Comparison of ENCODE assay signal across 30 cellular contexts in genomic region chr14:97301931-97302559, GRCh38.
DNase-seq lines count a peak whose midpoint lies in the region; ATAC-seq and TF ChIP-seq lines count a peak whose summit lies in the region.
"Had no signal": no experiment of that assay in that cellular context is flagged by ENCODE, and none has a peak within 500 bp of the region (broad histone marks: within the 10 kb centered on the region; RNA-seq: fewer than 3 reads in every experiment).

No MANE protein-coding gene starts in this region.

- no peak overlapping the region for H3K4ac ChIP-seq in H9 (ENCODE audit: low read depth, low read length)

- intact Hi-C loops in prostate gland (cut with DNase I): no loop called here

- H3K9me3 ChIP-seq in H9 (ENCODE audit: control insufficient read depth, low read depth, low read length) (no peaks in the 10 kb centered on the region), neural progenitor cell (ENCODE audit: low read depth) (no peaks in the 10 kb centered on the region), SJCRH30 (replicated peaks) (no peaks in the 10 kb centered on the region), prostate gland (no peaks in the 10 kb centered on the region)
- H3K9me3 ChIP-seq: adrenal gland, Caco-2, esophagus squamous epithelium, heart left ventricle, MG63, psoas muscle, SK-N-SH, stomach had no signal

- DNase-seq in GM06990 (ENCODE audit: extremely low read depth, insufficient read length): no peak
- peak; percentile 42 for DNase-seq in H9
- DNase-seq in effector memory CD8-positive, alpha-beta T cell: no peak
- peak; percentile 31 for DNase-seq in neural progenitor cell (ENCODE audit: low spot score)
- no peak for DNase-seq in SJCRH30
- no peak for DNase-seq in prostate gland (ENCODE audit: low spot score)
- no peak for DNase-seq in NCI-H2227 treated with DMSO at 0.1 percent for 48 hours (lab: John Stamatoyannopoulos, UW)
- DNase-seq: activated CD4-positive, alpha-beta T cell treated with anti-CD3 and anti-CD28 coated beads, Interleukin-2, amount 50 U/mL, for 1 hour; activated CD4-positive, CD25-positive, alpha-beta regulatory T cell; activated T-cell treated with anti-CD3 and anti-CD28 coated beads, Interleukin-2, amount 50 U/mL, for 24 hours; adrenal gland; C1 segment of cervical spinal cord; Caco-2; DMS53; esophagus squamous epithelium; foreskin melanocyte; heart left ventricle; KG1; kidney glomerular epithelial cell; MG63; naive thymus-derived CD4-positive, alpha-beta T cell; NCI-H1417 treated with DMSO at 0.1 percent for 48 hours; NCI-H2029 treated with DMSO at 0.1 percent for 48 hours; NCI-H226; nucleus accumbens; psoas muscle; SK-N-SH; stomach had no signal

- H3K27ac ChIP-seq in H9 (ENCODE audit: insufficient read length, low read depth, low read length) (no peak overlapping the region), neural progenitor cell (no peak overlapping the region), SJCRH30 (no peak overlapping the region), prostate gland (no peak overlapping the region)
- H3K27ac ChIP-seq: adrenal gland, esophagus squamous epithelium, heart left ventricle, HL-60, psoas muscle, stomach had no signal

- H4K20me1 ChIP-seq in H9 (ENCODE audit: control insufficient read depth, insufficient read depth, insufficient read length): no peaks in the 10 kb centered on the region
- no peaks in the 10 kb centered on the region for H4K20me1 ChIP-seq in neural progenitor cell (ENCODE audit: low read depth)

- peaks cover 14 to 18% of the 10 kb centered on the region in 2 experiments for H3K4me1 Mint-ChIP-seq in H9
- H3K4me1 Mint-ChIP-seq in effector memory CD8-positive, alpha-beta T cell (ENCODE audit: low read depth in 2 of 2): peaks cover 15 to 25% of the 10 kb centered on the region in 2 donors
- peaks cover 7% of the 10 kb centered on the region for H3K4me1 Mint-ChIP-seq in neural progenitor cell

- H2BK120ac ChIP-seq in H9 (ENCODE audit: low read depth, low read length, poor library complexity, severe bottlenecking): no peak overlapping the region

- H3K27me3 ChIP-seq in GM06990 (replicated peaks; ENCODE audit: control insufficient read depth, insufficient read depth, low read length): no peaks in the 10 kb centered on the region
- H3K27me3 ChIP-seq in H9 (ENCODE audit: insufficient read depth, low read length): no peaks in the 10 kb centered on the region
- no peaks in the 10 kb centered on the region for H3K27me3 ChIP-seq in neural progenitor cell
- H3K27me3 ChIP-seq in SJCRH30: no peaks in the 10 kb centered on the region
- H3K27me3 ChIP-seq in prostate gland (replicated peaks; ENCODE audit: insufficient read depth): no peaks in the 10 kb centered on the region
- H3K27me3 ChIP-seq: MG63 had no signal

- H4K91ac ChIP-seq in H9 (ENCODE audit: insufficient read length, low read depth, low read length): no peak overlapping the region

- no peak overlapping the region for H4K8ac ChIP-seq in H9 (replicated peaks; ENCODE audit: insufficient read length, low read depth, low read length)

- no peak overlapping the region for H3K9ac ChIP-seq in H9 (ENCODE audit: extremely low read depth, insufficient read length, low read length)
- no peak overlapping the region for H3K9ac ChIP-seq in neural progenitor cell
- H3K9ac ChIP-seq: SK-N-SH had no signal

- no peak for ATAC-seq in effector memory CD8-positive, alpha-beta T cell (replicated peaks)
- ATAC-seq: heart left ventricle; naive thymus-derived CD4-positive, alpha-beta T cell; psoas muscle; sciatic nerve had no signal

- no peak overlapping the region for H3K56ac ChIP-seq in H9 (ENCODE audit: insufficient read length, low read depth, low read length)

- no peak overlapping the region for H4K5ac ChIP-seq in H9 (ENCODE audit: insufficient read length, low read depth, low read length)

- H3K4me2 ChIP-seq in H9 (ENCODE audit: insufficient read depth, insufficient read length, low read length) (no peak overlapping the region), neural progenitor cell (no peak overlapping the region)
- H3K4me2 ChIP-seq: SK-N-SH had no signal

- TF ChIP-seq CTCF in GM06990 (IDR thresholded peaks at IDR 0.05; ENCODE audit: insufficient read depth, low read length, poor library complexity, severe bottlenecking) (peak; percentile 25), H9 (conservative IDR thresholded peaks at IDR 0.05) (peak; percentile 27; the same call in 1 of the 3 replicates), neural progenitor cell (IDR thresholded peaks at IDR 0.05) (no peak), prostate gland (IDR thresholded peaks at IDR 0.05) (no peak)

- no peak overlapping the region for H3T11ph ChIP-seq in H9 (ENCODE audit: low read length)

- WGBS in H9 (ENCODE audit: extremely low coverage, insufficient read length, low lambda C conversion rate): no CpG with 5 or more reads among the region's 4 CpGs
- 34% methylated on average over 4 of the region's 4 CpGs for WGBS in prostate gland

- H2BK12ac ChIP-seq in H9 (ENCODE audit: insufficient read length, low read depth, low read length): no peak overlapping the region

- no peak overlapping the region for H2BK15ac ChIP-seq in H9 (ENCODE audit: low read depth, low read length)

- no peak overlapping the region for H3K4me3 ChIP-seq in GM06990 (replicated peaks; ENCODE audit: low read depth, low read length)
- H3K4me3 ChIP-seq in neural progenitor cell: no peak overlapping the region
- no peak overlapping the region for H3K4me3 ChIP-seq in SJCRH30
- no peak overlapping the region for H3K4me3 ChIP-seq in prostate gland
- H3K4me3 ChIP-seq: adrenal gland, esophagus squamous epithelium, heart left ventricle, MG63, psoas muscle, stomach had no signal

- H3K9me3 Mint-ChIP-seq in H9: no peaks in the 10 kb centered on the region
- H3K9me3 Mint-ChIP-seq in effector memory CD8-positive, alpha-beta T cell: no peaks in the 10 kb centered on the region
- no peaks in the 10 kb centered on the region for H3K9me3 Mint-ChIP-seq in neural progenitor cell
- H3K9me3 Mint-ChIP-seq: activated T-cell treated with anti-CD3 and anti-CD28 coated beads, Interleukin-2, amount 50 U/mL, for 24 hours; naive thymus-derived CD4-positive, alpha-beta T cell had no signal

- H3K27me3 Mint-ChIP-seq in H9 (ENCODE audit: low read depth) (no peaks in the 10 kb centered on the region), neural progenitor cell (ENCODE audit: insufficient read depth, low read depth) (peaks cover 2% of the 10 kb centered on the region)
- peaks cover 0 to 12% of the 10 kb centered on the region in 2 donors for H3K27me3 Mint-ChIP-seq in effector memory CD8-positive, alpha-beta T cell

- no peaks in the 10 kb centered on the region for H3K36me3 Mint-ChIP-seq in H9 (ENCODE audit: insufficient read depth in 1 of 3, low read depth in 3 of 3)
- no peaks in the 10 kb centered on the region for H3K36me3 Mint-ChIP-seq in effector memory CD8-positive, alpha-beta T cell (ENCODE audit: insufficient read depth)
- no peaks in the 10 kb centered on the region for H3K36me3 Mint-ChIP-seq in neural progenitor cell
- H3K36me3 Mint-ChIP-seq: naive thymus-derived CD4-positive, alpha-beta T cell had no signal

- no peak overlapping the region for H2AK5ac ChIP-seq in H9 (ENCODE audit: insufficient read length, low read length)

- no peaks in the 10 kb centered on the region for H3K23me2 ChIP-seq in H9 (ENCODE audit: insufficient read length, low read depth, low read length, poor library complexity, severe bottlenecking)

- H3K79me1 ChIP-seq in H9 (ENCODE audit: insufficient read depth, low read depth, low read length, poor library complexity, severe bottlenecking): no peaks in the 10 kb centered on the region

- no peak overlapping the region for H3K23ac ChIP-seq in H9 (ENCODE audit: insufficient read length, low read depth, low read length)

- TF ChIP-seq POLR2A in prostate gland (IDR thresholded peaks at IDR 0.05): no peak

- no peak overlapping the region for H2AFZ ChIP-seq in H9 (ENCODE audit: low read length)
- H2AFZ ChIP-seq in neural progenitor cell (replicated peaks): no peak overlapping the region

- H3K4me3 Mint-ChIP-seq in H9 (no peak overlapping the region), neural progenitor cell (no peak overlapping the region)
- H3K4me3 Mint-ChIP-seq in effector memory CD8-positive, alpha-beta T cell: no peak overlapping the region
- H3K4me3 Mint-ChIP-seq: activated T-cell treated with anti-CD3 and anti-CD28 coated beads, Interleukin-2, amount 50 U/mL, for 24 hours; naive thymus-derived CD4-positive, alpha-beta T cell had no signal

- H3K36me3 ChIP-seq in GM06990 (ENCODE audit: control insufficient read depth, insufficient read depth, low read length): no peaks in the 10 kb centered on the region
- H3K36me3 ChIP-seq in neural progenitor cell: no peaks in the 10 kb centered on the region
- no peaks in the 10 kb centered on the region for H3K36me3 ChIP-seq in SJCRH30
- H3K36me3 ChIP-seq in prostate gland: no peaks in the 10 kb centered on the region
- H3K36me3 ChIP-seq: adrenal gland, esophagus squamous epithelium, heart left ventricle, MG63, stomach had no signal

- no peak overlapping the region for H2BK5ac ChIP-seq in H9 (ENCODE audit: insufficient read length, low read length)

- no peak overlapping the region for H2BK20ac ChIP-seq in H9 (ENCODE audit: low read depth, low read length, poor library complexity, severe bottlenecking)

- H3K18ac ChIP-seq in H9 (ENCODE audit: insufficient read length, low read depth, low read length): no peak overlapping the region

- H3K79me2 ChIP-seq in H9 (ENCODE audit: insufficient read depth, low read length): no peaks in the 10 kb centered on the region
- no peaks in the 10 kb centered on the region for H3K79me2 ChIP-seq in neural progenitor cell (ENCODE audit: low read depth)

- no peaks in the 10 kb centered on the region for H3F3A ChIP-seq in neural progenitor cell (ENCODE audit: low read depth)

- H3K27ac Mint-ChIP-seq in H9: peak overlapping the region in 1 of 3 experiments; percentile 52; a peak in 1 of 7 replicates
- H3K27ac Mint-ChIP-seq in effector memory CD8-positive, alpha-beta T cell: peak overlapping the region; percentile 36 to 60
- H3K27ac Mint-ChIP-seq in neural progenitor cell: no peak overlapping the region
- H3K27ac Mint-ChIP-seq: activated T-cell treated with anti-CD3 and anti-CD28 coated beads, Interleukin-2, amount 50 U/mL, for 24 hours had no signal

- no peak overlapping the region for H3K14ac ChIP-seq in H9 (ENCODE audit: insufficient read depth, low read length)

- H3K4me1 ChIP-seq in H9 (ENCODE audit: insufficient read depth, low read length) (no peaks in the 10 kb centered on the region), neural progenitor cell (no peaks in the 10 kb centered on the region), SJCRH30 (no peaks in the 10 kb centered on the region), prostate gland (replicated peaks) (no peaks in the 10 kb centered on the region)
- H3K4me1 ChIP-seq: adrenal gland, Caco-2, heart left ventricle, psoas muscle, stomach had no signal

Comparison
In these comparisons a context has a peak if more than half of its experiments do, and no peak if none do; other contexts are left out.
1. DNase-seq: peak in H9 (single experiment) and neural progenitor cell (single experiment); none in GM06990 (single experiment), effector memory CD8-positive, alpha-beta T cell (0 of 3), SJCRH30 (0 of 2), prostate gland (single experiment) and NCI-H2227 treated with DMSO at 0.1 percent for 48 hours (single experiment).
2. CTCF ChIP-seq: peak in GM06990 (single experiment) and H9 (single experiment); none in neural progenitor cell (single experiment) and prostate gland (0 of 4).